10 cellular contexts compared by ENCODE assay signal in genomic region chr20:17636523-17637412, GRCh38. TPM values are rescaled to one million over a fixed set of nuclear protein-coding genes. Genes with fewer than 3 reads are reported as not detected.
DNase-seq lines count a peak whose midpoint lies in the region; ATAC-seq and TF ChIP-seq lines count a peak whose summit lies in the region.
"Had no signal": no experiment of that assay in that cellular context is flagged by ENCODE, and none has a peak within 500 bp of the region (broad histone marks: within the 10 kb centered on the region; RNA-seq: fewer than 3 reads in every experiment).

No MANE protein-coding gene starts in this region.

- DNase-seq in Right ventricle myocardium inferior (ENCODE audit: missing footprints) (no peak), cardiac septum (ENCODE audit: low spot score) (no peak), choroid plexus epithelial cell (ENCODE audit: low read depth) (peak; percentile 34), mesenchymal stem cell (no peak), vagina (ENCODE audit: extremely low spot score in 2 of 2) (no peak)
- DNase-seq in activated T-cell treated with anti-CD3 and anti-CD28 coated beads, Interleukin-2, amount 50 U/mL, for 72 hours: no peak
- DNase-seq: activated CD4-positive, alpha-beta T cell treated with anti-CD3 and anti-CD28 coated beads, Interleukin-2, amount 50 U/mL, for 48 hours; GF-D8 had no signal

- H3K36me3 ChIP-seq in mesenchymal stem cell (ENCODE audit: control insufficient read depth in 1 of 2, insufficient read depth in 2 of 2, low read depth in 1 of 2, low read length in 2 of 2) (peaks cover 92 to 98% of the 10 kb centered on the region in 2 experiments), vagina (peaks cover 0 to 45% of the 10 kb centered on the region in 2 donors)

- TF ChIP-seq CTCF in choroid plexus epithelial cell (conservative IDR thresholded peaks at IDR 0.05; ENCODE audit: low read depth, low read length) (peak; percentile 28), vagina (IDR thresholded peaks at IDR 0.05) (no peak)

- H2BK5ac ChIP-seq in mesenchymal stem cell (ENCODE audit: low read depth, low read length, poor library complexity, severe bottlenecking): no peak overlapping the region

- no peak overlapping the region for H3K4ac ChIP-seq in mesenchymal stem cell (ENCODE audit: low read depth in 1 of 2, low read length in 2 of 2)

- H3K27ac ChIP-seq in mesenchymal stem cell (ENCODE audit: low read length, poor library complexity, severe bottlenecking) (no peak overlapping the region), vagina (peak overlapping the region; percentile 62)

- H3K14ac ChIP-seq in mesenchymal stem cell (ENCODE audit: low read length in 2 of 2): peak overlapping the region in 1 of 2 experiments; percentile 26

- no peaks in the 10 kb centered on the region for H3K27me3 ChIP-seq in mesenchymal stem cell (ENCODE audit: control insufficient read depth in 1 of 2, insufficient read depth in 1 of 2, low read length in 2 of 2)
- no peaks in the 10 kb centered on the region for H3K27me3 ChIP-seq in vagina

- no peak overlapping the region for H3K4me3 ChIP-seq in choroid plexus epithelial cell (ENCODE audit: low read depth, low read length)
- no peak overlapping the region for H3K4me3 ChIP-seq in mesenchymal stem cell (ENCODE audit: insufficient read depth in 1 of 2, low read depth in 1 of 2, low read length in 2 of 2)
- no peak overlapping the region for H3K4me3 ChIP-seq in vagina

- H2BK12ac ChIP-seq in mesenchymal stem cell (ENCODE audit: low read length in 2 of 2): peak overlapping the region in 1 of 2 experiments; percentile 29

- no peak overlapping the region for H2AK5ac ChIP-seq in mesenchymal stem cell (ENCODE audit: low read length, severe bottlenecking)

- H3K27me3 Mint-ChIP-seq in activated T-cell treated with anti-CD3 and anti-CD28 coated beads, Interleukin-2, amount 50 U/mL, for 72 hours (ENCODE audit: low read depth): no peaks in the 10 kb centered on the region

- H3K23ac ChIP-seq in mesenchymal stem cell (ENCODE audit: low read length in 2 of 2): no peak overlapping the region

- peak overlapping the region; percentile 35 for H4K91ac ChIP-seq in mesenchymal stem cell (ENCODE audit: low read length)

- peak overlapping the region; percentile 60 for H3K9ac ChIP-seq in mesenchymal stem cell (ENCODE audit: low read length)

- no peaks in the 10 kb centered on the region for H3K36me3 Mint-ChIP-seq in activated T-cell treated with anti-CD3 and anti-CD28 coated beads, Interleukin-2, amount 50 U/mL, for 72 hours (ENCODE audit: insufficient read depth in 2 of 2)

- H3K27ac Mint-ChIP-seq in activated T-cell treated with anti-CD3 and anti-CD28 coated beads, Interleukin-2, amount 50 U/mL, for 72 hours: no peak overlapping the region

- H3K4me1 ChIP-seq in mesenchymal stem cell (ENCODE audit: control insufficient read depth, insufficient read depth, low read depth, low read length) (peaks cover 20% of the 10 kb centered on the region), vagina (peaks cover 57% of the 10 kb centered on the region)

- H3K4me2 ChIP-seq in mesenchymal stem cell (ENCODE audit: low read length, poor library complexity, severe bottlenecking): no peak overlapping the region

- no peaks in the 10 kb centered on the region for H3K9me3 ChIP-seq in mesenchymal stem cell (ENCODE audit: control insufficient read depth, low read length)
- H3K9me3 ChIP-seq in vagina: no peaks in the 10 kb centered on the region

- H3K4me1 Mint-ChIP-seq in activated T-cell treated with anti-CD3 and anti-CD28 coated beads, Interleukin-2, amount 50 U/mL, for 72 hours (ENCODE audit: low read depth): no peaks in the 10 kb centered on the region

- TF ChIP-seq POLR2A in vagina (IDR thresholded peaks at IDR 0.05): no peak

- peak overlapping the region in 1 of 2 experiments; percentile 5 for H3K18ac ChIP-seq in mesenchymal stem cell (ENCODE audit: low read depth in 1 of 2, low read length in 2 of 2)

- H2BK15ac ChIP-seq in mesenchymal stem cell (ENCODE audit: low read depth, poor library complexity, severe bottlenecking): no peak overlapping the region

- no peak overlapping the region for H3K4me3 Mint-ChIP-seq in activated T-cell treated with anti-CD3 and anti-CD28 coated beads, Interleukin-2, amount 50 U/mL, for 72 hours

- no peak overlapping the region for H2AFZ ChIP-seq in mesenchymal stem cell (ENCODE audit: low read depth, low read length)

- no peaks in the 10 kb centered on the region for H3K9me3 Mint-ChIP-seq in activated T-cell treated with anti-CD3 and anti-CD28 coated beads, Interleukin-2, amount 50 U/mL, for 72 hours

- no peak overlapping the region for H2BK120ac ChIP-seq in mesenchymal stem cell (ENCODE audit: low read depth, low read length)

- intact Hi-C loops in Right ventricle myocardium inferior (cut with DNase I): no loop called here
- intact Hi-C loops in cardiac septum (cut with DNase I): no loop called here
- intact Hi-C loops in vagina (cut with DNase I): no loop called here

- peaks cover 66% of the 10 kb centered on the region for H3K79me1 ChIP-seq in mesenchymal stem cell (replicated peaks; ENCODE audit: low read length, poor library complexity, severe bottlenecking)

- ATAC-seq in Right ventricle myocardium inferior (peak; percentile 8), GM21619 (IDR thresholded peaks at IDR 0.05; ENCODE audit: unreplicated experiment) (no peak), HG02798 (IDR thresholded peaks at IDR 0.05; ENCODE audit: poor library complexity, unreplicated experiment) (no peak)
- no peak for ATAC-seq in activated T-cell treated with anti-CD3 and anti-CD28 coated beads, Interleukin-2, amount 50 U/mL, for 72 hours (replicated peaks in 1 of 2)

- H4K8ac ChIP-seq in mesenchymal stem cell (ENCODE audit: low read length): no peak overlapping the region

- 81% methylated on average over 22 of the region's 24 CpGs for WGBS in mesenchymal stem cell

RNA-seq across cellular contexts. Expression of gene RRBP1, which starts 45.3 kb away (rescaled TPM):
- total RNA-seq in Right ventricle myocardium inferior (38.5 TPM), cardiac septum (46.7 TPM), vagina (79.8 TPM)
- polyA plus RNA-seq in mesenchymal stem cell (2013, experiment 1 of 2): 209 TPM
- polyA plus RNA-seq in mesenchymal stem cell (2013, experiment 2 of 2): 195 TPM
- total RNA-seq in activated T-cell treated with anti-CD3 and anti-CD28 coated beads, Interleukin-2, amount 50 U/mL, for 72 hours: 10 to 100 TPM; 17.1 to 25.7 TPM
